2 cellular contexts compared by ENCODE assay signal in the genomic region with DNA sequence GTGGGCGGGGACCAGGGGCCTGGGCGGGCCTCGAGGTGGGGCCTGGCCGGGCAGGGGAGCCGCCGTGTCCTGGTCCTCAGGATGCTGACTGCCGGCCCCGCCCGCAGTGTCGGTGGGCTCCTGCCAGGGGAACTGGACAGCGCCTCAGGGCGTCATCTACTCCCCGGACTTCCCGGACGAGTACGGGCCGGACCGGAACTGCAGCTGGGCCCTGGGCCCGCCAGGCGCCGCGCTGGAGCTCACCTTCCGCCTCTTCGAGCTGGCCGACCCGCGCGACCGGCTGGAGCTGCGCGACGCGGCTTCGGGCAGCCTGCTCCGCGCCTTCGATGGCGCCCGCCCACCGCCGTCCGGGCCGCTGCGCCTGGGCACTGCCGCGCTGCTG.
TF ChIP-seq lines count a peak whose summit lies in the region.

No MANE protein-coding gene starts in this region.

TF ChIP-seq in IMR-90, 13 proteins besides CTCF, POLR2A, EP300 and RAD21:
- TF ChIP-seq MXI1 (IDR thresholded peaks at IDR 0.05; ENCODE audit: borderline replicate concordance, low read depth, low read length): no peak

TF ChIP-seq in endothelial cell of umbilical vein, 7 proteins besides CTCF, POLR2A, EP300 and RAD21:
- no peak for TF ChIP-seq GATA2 (IDR thresholded peaks at IDR 0.05; ENCODE audit: insufficient read depth, insufficient read length, low read depth, low read length)
- peak; percentile 98 for TF ChIP-seq EZH2 (IDR thresholded peaks at IDR 0.05; ENCODE audit: borderline replicate concordance, low read depth, low read length, severe bottlenecking)
